9 cellular contexts compared by ENCODE assay signal in the genomic region with DNA sequence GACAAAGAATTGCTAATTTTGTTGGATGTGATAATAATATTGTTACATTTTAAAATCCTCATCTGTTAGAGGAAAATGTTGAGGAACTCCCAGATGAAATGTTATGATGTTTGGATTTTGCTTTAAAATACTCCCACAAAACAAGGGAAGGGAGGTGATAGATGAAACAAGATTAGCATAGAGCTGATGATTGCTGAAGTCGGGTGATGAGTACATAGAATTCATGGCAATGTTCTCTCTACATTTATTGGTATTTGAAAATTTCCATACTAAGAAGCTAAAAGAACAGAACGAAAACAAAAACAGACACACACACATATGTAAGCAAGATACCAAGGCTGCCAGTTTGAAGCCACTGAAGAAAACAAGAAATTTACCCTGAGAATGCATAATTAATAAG. TPM values are rescaled to one million over a fixed set of nuclear protein-coding genes. Genes with fewer than 3 reads are reported as not detected.
A peak's percentile ranks its signal among the peaks of the same experiment; 100 is the strongest.
DNase-seq lines count a peak whose midpoint lies in the region; ATAC-seq and TF ChIP-seq lines count a peak whose summit lies in the region.
"Had no signal": no experiment of that assay in that cellular context is flagged by ENCODE, and none has a peak within 500 bp of the region (broad histone marks: within the 10 kb centered on the region; RNA-seq: fewer than 3 reads in every experiment).

No MANE protein-coding gene starts in this region.

- peaks cover 8% of the 10 kb centered on the region for H3K4me1 ChIP-seq in cardiac muscle cell (ENCODE audit: low read depth)
- no peaks in the 10 kb centered on the region for H3K4me1 ChIP-seq in mesodermal cell (ENCODE audit: control insufficient read depth, insufficient read depth, low read length, poor library complexity, severe bottlenecking)
- H3K4me1 ChIP-seq in upper lobe of left lung, result peaks cover 7 to 20% (median 10%) of the 10 kb centered on the region in 4 donors
- peaks cover 12% of the 10 kb centered on the region for H3K4me1 ChIP-seq in OCI-LY7 (ENCODE audit: insufficient read depth, low read length, poor library complexity, severe bottlenecking)

- no TSS peak for BruUV-seq in OCI-LY7 (replicated peaks; lab: Mats Ljungman, UMichigan)

- no peaks in the 10 kb centered on the region for H3K79me2 ChIP-seq in OCI-LY7 (ENCODE audit: insufficient read depth, low read depth, low read length)

- H3K36me3 ChIP-seq in cardiac muscle cell, result peaks cover 3% of the 10 kb centered on the region
- H3K36me3 ChIP-seq in mesodermal cell (ENCODE audit: control insufficient read depth, insufficient read depth, low read length), result peaks cover 3% of the 10 kb centered on the region
- H3K36me3 ChIP-seq in upper lobe of left lung, result peaks cover 0 to 5% (median 0%) of the 10 kb centered on the region in 4 donors
- no peaks in the 10 kb centered on the region for H3K36me3 ChIP-seq in OCI-LY7 (ENCODE audit: insufficient read depth, low read length)

- no peak for TF ChIP-seq EP300 in upper lobe of left lung (IDR thresholded peaks at IDR 0.05)

- H3K9me3 ChIP-seq in cardiac muscle cell (ENCODE audit: low read depth), result no peaks in the 10 kb centered on the region
- H3K9me3 ChIP-seq in mesodermal cell (ENCODE audit: control insufficient read depth, low read length), result no peaks in the 10 kb centered on the region
- no peaks in the 10 kb centered on the region for H3K9me3 ChIP-seq in upper lobe of left lung
- no peaks in the 10 kb centered on the region for H3K9me3 ChIP-seq in OCI-LY7 (ENCODE audit: low read length)

- no peak for TF ChIP-seq POLR2A in upper lobe of left lung (IDR thresholded peaks at IDR 0.05)

- H2AFZ ChIP-seq in OCI-LY7 (ENCODE audit: low read length), result no peak overlapping the region

- peak overlapping the region; percentile 99 for H3K27ac ChIP-seq in cardiac muscle cell
- H3K27ac ChIP-seq in caudate nucleus (ENCODE audit: low read depth, low read length), result peak overlapping the region; percentile 97
- no peak overlapping the region for H3K27ac ChIP-seq in mesodermal cell (ENCODE audit: low read depth, low read length, severe bottlenecking)
- peak overlapping the region; percentile 91 to 97 (median 92) for H3K27ac ChIP-seq in upper lobe of left lung
- H3K27ac ChIP-seq in OCI-LY7 (ENCODE audit: low read depth, low read length, poor library complexity, severe bottlenecking), result no peak overlapping the region

- CTCF ChIA-PET in OCI-LY7 (lab: Charles Lee; ENCODE audit: unreplicated experiment), result no interaction called here

- H3K27me3 ChIP-seq in cardiac muscle cell (no peaks in the 10 kb centered on the region), upper lobe of left lung (no peaks in the 10 kb centered on the region)

- DNase-seq in cardiac muscle cell (ENCODE audit: low read depth in 1 of 2, low spot score in 1 of 2), result peak in 1 of 2 donors; percentile 13
- no peak for DNase-seq in left ventricle myocardium superior
- no peak for DNase-seq in caudate nucleus (lab: John Stamatoyannopoulos, UW)
- no peak for DNase-seq in upper lobe of left lung
- no peak for DNase-seq in effector CD4-positive, alpha-beta T cell
- DNase-seq in OCI-LY7 (ENCODE audit: low spot score), result no peak
- DNase-seq in NK-92 treated with Interleukin-12 subunit alpha and Interleukin-12 subunit beta, amount 100 ng/mL, for 24 hours (lab: John Stamatoyannopoulos, UW), result no peak
- DNase-seq: effector memory CD8-positive, alpha-beta T cell had no signal

- POLR2A ChIA-PET in OCI-LY7 (lab: Charles Lee), result interaction anchor here (0.7 to 0.9 kb wide), 5 partner anchors 9 to 473 kb away, joined by 3 to 4 read pairs (median 3); a partner anchor contains a TSS

- H4K20me1 ChIP-seq in OCI-LY7 (ENCODE audit: insufficient read depth, low read length), result no peaks in the 10 kb centered on the region

- H3K9me2 ChIP-seq in OCI-LY7 (ENCODE audit: insufficient read depth, low read length), result no peaks in the 10 kb centered on the region

- no CpG with 5 or more reads among the region's 2 CpGs for WGBS in mesodermal cell (ENCODE audit: insufficient coverage in 2 of 2), 2 experiments
- WGBS in upper lobe of left lung, 2 donors, result 46 to 67% methylated on average over 2 of the region's 2 CpGs

- intact Hi-C loops in left ventricle myocardium superior (cut with micrococcal nuclease) (no loop called here), OCI-LY7 (cut with micrococcal nuclease; ENCODE audit: unreplicated experiment) (no loop called here)

- peak overlapping the region; percentile 72 for H3K4me3 ChIP-seq in cardiac muscle cell
- peak overlapping the region; percentile 67 for H3K4me3 ChIP-seq in mesodermal cell (ENCODE audit: extremely low read depth, insufficient read depth, low read length, poor library complexity, severe bottlenecking)
- H3K4me3 ChIP-seq in upper lobe of left lung, result peak overlapping the region in 3 of 4 donors; percentile 53 to 88 (median 73)
- no peak overlapping the region for H3K4me3 ChIP-seq in OCI-LY7 (ENCODE audit: low read depth, low read length, poor library complexity, severe bottlenecking)

- TF ChIP-seq CTCF in cardiac muscle cell (IDR thresholded peaks at IDR 0.05; ENCODE audit: low read depth, low read length), result no peak
- no peak for TF ChIP-seq CTCF in upper lobe of left lung (IDR thresholded peaks at IDR 0.05)
- no peak for TF ChIP-seq CTCF in OCI-LY7 (conservative IDR thresholded peaks at IDR 0.05; ENCODE audit: low read length)

- no peak overlapping the region for H3K4me2 ChIP-seq in OCI-LY7 (ENCODE audit: low read length)

- ATAC-seq in left ventricle myocardium superior (no peak), upper lobe of left lung (ENCODE audit: low FRiP score in 2 of 2) (no peak)
- ATAC-seq: effector memory CD8-positive, alpha-beta T cell had no signal

RNA-seq across cellular contexts. Expression of a gene that starts 1.6 kb away (rescaled TPM):
- total RNA-seq in cardiac muscle cell (50.1 and 64.5 TPM in 2 replicates), left ventricle myocardium superior (8.0 TPM), upper lobe of left lung (100 to 1,000 TPM in 2 of 6 donors, 10 to 100 TPM in 4; 29.0 to 151 (median 80.8) TPM), OCI-LY7 (2022) (1.0 and 1.1 TPM in 2 replicates)
- 91.1 and 170 TPM in 2 replicates for polyA plus RNA-seq in cardiac muscle cell
- 35.6 TPM for polyA plus RNA-seq in mesodermal cell (2013, experiment 1 of 2)
- 39.8 TPM for polyA plus RNA-seq in mesodermal cell (2013, experiment 2 of 2)
- 0.36 and 0.63 TPM in 2 replicates for total RNA-seq in OCI-LY7 (2014; rRNA removed; shearing (Covaris generic))

Comparison
In these comparisons a context has a peak if more than half of its experiments do, and no peak if none do; other contexts are left out.
1. H3K27ac ChIP-seq: peak in cardiac muscle cell (single experiment), caudate nucleus (single experiment) and upper lobe of left lung (4 of 4); none in mesodermal cell (single experiment) and OCI-LY7 (single experiment).